ENCODE assay signal across 36 cellular contexts in the genomic region with DNA sequence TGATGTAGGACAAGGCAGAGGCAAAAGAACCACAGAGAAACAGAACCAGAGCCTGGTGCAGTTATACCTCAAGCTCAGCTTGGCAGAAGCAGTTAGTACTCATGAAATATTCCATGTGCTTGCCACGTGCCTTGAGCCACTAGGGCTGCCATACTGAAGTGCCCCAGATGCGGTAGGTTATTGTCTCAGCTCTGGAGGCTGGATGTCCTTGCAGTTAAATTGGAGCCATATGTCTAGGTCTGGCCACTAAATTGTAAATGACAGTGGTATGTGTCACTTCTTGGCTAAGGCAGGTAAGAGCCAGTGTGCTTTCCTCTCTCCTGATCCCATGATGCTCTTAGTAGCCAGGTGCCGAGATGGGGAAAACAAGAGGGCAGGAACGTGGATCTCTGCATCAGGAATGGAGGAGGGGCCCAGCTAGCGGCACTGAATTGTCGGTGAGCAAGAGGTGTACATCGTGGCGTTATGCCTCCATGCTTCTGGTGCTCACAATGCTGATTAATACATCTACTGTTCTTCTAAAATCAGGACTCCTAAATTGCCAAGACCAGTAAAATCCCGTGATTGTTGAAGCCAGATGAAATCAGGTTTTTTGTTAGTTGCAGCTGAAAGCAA.
"Had no signal": no experiment of that assay in that cellular context is flagged by ENCODE, and none has a peak within 500 bp of the region (broad histone marks: within the 10 kb centered on the region; RNA-seq: fewer than 3 reads in every experiment).

No MANE protein-coding gene starts in this region.

- H3K27ac Mint-ChIP-seq: activated B cell treated with CpG ODN at 0.5 μM for 24 hours; activated CD8-positive, alpha-beta T cell treated with anti-CD3 and anti-CD28 coated beads for 36 hours; activated naive CD4-positive, alpha-beta T cell treated with anti-CD3 and anti-CD28 coated beads for 36 hours; activated naive CD4-positive, alpha-beta T cell treated with anti-CD3 and anti-CD28 coated beads, Interleukin-2, amount 50 U/mL, for 24 hours; activated naive CD8-positive, alpha-beta T cell treated with anti-CD3 and anti-CD28 coated beads for 36 hours; activated naive CD8-positive, alpha-beta T cell treated with anti-CD3 and anti-CD28 coated beads, Interleukin-2, amount 50 U/mL, for 24 hours; activated T-helper 1 cell treated with anti-CD3 and anti-CD28 coated beads, Interleukin-12 subunit alpha, Interleukin-12 subunit beta, Interleukin-2, Interleukin-4 antibody, amounts not matched to agents 30 ng/mL and 10 ng/mL and 1 ng/mL, durations not matched to agents 14 hours and 24 hours and 36 hours; activated T-helper 2 cell treated with anti-CD3 and anti-CD28 coated beads, Interferon-gamma antibody, Interleukin-2, Interleukin-4, amounts not matched to agents 10 μg/mL and 5 μg/mL and 100 μg/mL, durations not matched to agents 14 hours and 24 hours and 36 hours; endodermal cell; T-helper 17 cell; T-helper 2 cell treated with Interferon-gamma antibody and Interleukin-4, amounts not matched to agents 5 μg/mL and 100 μg/mL, for 36 hours had no signal

- H3K36me3 ChIP-seq: adrenal gland, breast epithelium, cardiac muscle cell, colonic mucosa, gastrocnemius medialis, heart left ventricle, WERI-Rb-1 had no signal

- H3K4me3 ChIP-seq: adrenal gland, breast epithelium, cardiac muscle cell, colonic mucosa, dorsolateral prefrontal cortex, gastrocnemius medialis, heart left ventricle had no signal

- H3K27me3 Mint-ChIP-seq: activated CD8-positive, alpha-beta T cell treated with anti-CD3 and anti-CD28 coated beads for 36 hours; activated naive CD8-positive, alpha-beta T cell treated with anti-CD3 and anti-CD28 coated beads for 36 hours had no signal

- H3K4me3 Mint-ChIP-seq: activated B cell treated with CpG ODN at 0.5 μM for 24 hours; activated CD8-positive, alpha-beta T cell treated with anti-CD3 and anti-CD28 coated beads for 36 hours; activated naive CD4-positive, alpha-beta T cell treated with anti-CD3 and anti-CD28 coated beads for 36 hours; activated naive CD4-positive, alpha-beta T cell treated with anti-CD3 and anti-CD28 coated beads, Interleukin-2, amount 50 U/mL, for 24 hours; activated naive CD8-positive, alpha-beta T cell treated with anti-CD3 and anti-CD28 coated beads for 36 hours; activated naive CD8-positive, alpha-beta T cell treated with anti-CD3 and anti-CD28 coated beads, Interleukin-2, amount 50 U/mL, for 24 hours; activated T-helper 1 cell treated with anti-CD3 and anti-CD28 coated beads, Interleukin-12 subunit alpha, Interleukin-12 subunit beta, Interleukin-2, Interleukin-4 antibody, amounts not matched to agents 30 ng/mL and 10 ng/mL and 1 ng/mL, durations not matched to agents 14 hours and 24 hours and 36 hours; brain; dendritic cell treated with granulocyte-macrophage colony-stimulating factor and Interleukin-4, amounts not matched to agents 40 ng/mL and 50 ng/mL, for 4 days; endodermal cell; T-helper 17 cell; T-helper 2 cell treated with Interferon-gamma antibody and Interleukin-4, amounts not matched to agents 5 μg/mL and 100 μg/mL, for 36 hours had no signal

- H3K27ac ChIP-seq: adrenal gland, breast epithelium, cardiac muscle cell, colonic mucosa, foreskin keratinocyte, gastrocnemius medialis, heart left ventricle, WERI-Rb-1 had no signal

- DNase-seq: activated B cell treated with CpG ODN at 0.5 μM for 24 hours; activated CD4-positive, alpha-beta T cell treated with anti-CD3 and anti-CD28 coated beads for 48 hours; activated CD4-positive, alpha-beta T cell treated with anti-CD3 and anti-CD28 coated beads, Interleukin-2, amount 50 U/mL, for 1 hour; activated CD4-positive, alpha-beta T cell treated with anti-CD3 and anti-CD28 coated beads, Interleukin-2, amount 50 U/mL, for 48 hours; activated CD8-positive, alpha-beta T cell treated with anti-CD3 and anti-CD28 coated beads for 36 hours; activated naive CD4-positive, alpha-beta T cell treated with anti-CD3 and anti-CD28 coated beads for 36 hours; activated naive CD8-positive, alpha-beta T cell treated with anti-CD3 and anti-CD28 coated beads for 36 hours; activated naive CD8-positive, alpha-beta T cell treated with anti-CD3 and anti-CD28 coated beads, Interleukin-2, amount 50 U/mL, for 24 hours; activated T-cell treated with anti-CD3 and anti-CD28 coated beads, Interleukin-2, amount 50 U/mL, for 1 hour; activated T-cell treated with anti-CD3 and anti-CD28 coated beads, Interleukin-2, amount 50 U/mL, for 48 hours; adrenal gland; amygdala; central memory CD4-positive, alpha-beta T cell; cerebellar nuclear complex; colonic mucosa; dorsolateral prefrontal cortex; effector memory CD4-positive, alpha-beta T cell; endodermal cell; foreskin keratinocyte; gastrocnemius medialis; glutamatergic neuron; heart left ventricle; T-helper 1 cell; T-helper 17 cell; T1000; WERI-Rb-1 had no signal

- ATAC-seq: activated CD4-positive, CD25-positive, alpha-beta regulatory T cell treated with anti-CD3 and anti-CD28 coated beads, Interleukin-2, amount 50 U/mL, for 24 hours; activated CD8-positive, alpha-beta T cell treated with anti-CD3 and anti-CD28 coated beads for 36 hours; activated naive CD8-positive, alpha-beta T cell treated with anti-CD3 and anti-CD28 coated beads, Interleukin-2, amount 50 U/mL, for 24 hours; esophagus mucosa; foreskin keratinocyte; gastrocnemius medialis; heart left ventricle; T-helper 17 cell had no signal

- H3K4me1 Mint-ChIP-seq: activated B cell treated with CpG ODN at 0.5 μM for 24 hours; activated naive CD4-positive, alpha-beta T cell treated with anti-CD3 and anti-CD28 coated beads, Interleukin-2, amount 50 U/mL, for 24 hours; activated naive CD8-positive, alpha-beta T cell treated with anti-CD3 and anti-CD28 coated beads for 36 hours; activated naive CD8-positive, alpha-beta T cell treated with anti-CD3 and anti-CD28 coated beads, Interleukin-2, amount 50 U/mL, for 24 hours; T-helper 17 cell had no signal

- H3K27me3 ChIP-seq: adrenal gland, breast epithelium, cardiac muscle cell, colonic mucosa, dorsolateral prefrontal cortex, foreskin keratinocyte, gastrocnemius medialis, heart left ventricle had no signal

- H3K9me3 ChIP-seq: adrenal gland, breast epithelium, colonic mucosa, gastrocnemius medialis, heart left ventricle had no signal

- H3K36me3 Mint-ChIP-seq: activated naive CD4-positive, alpha-beta T cell treated with anti-CD3 and anti-CD28 coated beads, Interleukin-2, amount 50 U/mL, for 24 hours; activated naive CD8-positive, alpha-beta T cell treated with anti-CD3 and anti-CD28 coated beads for 36 hours had no signal

- H3K4me1 ChIP-seq: colonic mucosa, foreskin keratinocyte had no signal

- H3K9me3 Mint-ChIP-seq: activated B cell treated with CpG ODN at 0.5 μM for 24 hours; activated CD8-positive, alpha-beta T cell treated with anti-CD3 and anti-CD28 coated beads for 36 hours; activated naive CD4-positive, alpha-beta T cell treated with anti-CD3 and anti-CD28 coated beads for 36 hours; activated naive CD4-positive, alpha-beta T cell treated with anti-CD3 and anti-CD28 coated beads, Interleukin-2, amount 50 U/mL, for 24 hours; activated naive CD8-positive, alpha-beta T cell treated with anti-CD3 and anti-CD28 coated beads for 36 hours; activated naive CD8-positive, alpha-beta T cell treated with anti-CD3 and anti-CD28 coated beads, Interleukin-2, amount 50 U/mL, for 24 hours; activated T-helper 1 cell treated with anti-CD3 and anti-CD28 coated beads, Interleukin-12 subunit alpha, Interleukin-12 subunit beta, Interleukin-2, Interleukin-4 antibody, amounts not matched to agents 30 ng/mL and 10 ng/mL and 1 ng/mL, durations not matched to agents 14 hours and 24 hours and 36 hours; activated T-helper 2 cell treated with anti-CD3 and anti-CD28 coated beads, Interferon-gamma antibody, Interleukin-2, Interleukin-4, amounts not matched to agents 10 μg/mL and 5 μg/mL and 100 μg/mL, durations not matched to agents 14 hours and 24 hours and 36 hours; dendritic cell treated with granulocyte-macrophage colony-stimulating factor and Interleukin-4, amounts not matched to agents 40 ng/mL and 50 ng/mL, for 4 days; endodermal cell; T-helper 2 cell treated with Interferon-gamma antibody and Interleukin-4, amounts not matched to agents 5 μg/mL and 100 μg/mL, for 36 hours had no signal
